In genomic region chr7:156896388-156897022, GRCh38 we compare ENCODE assay signal across 21 cellular contexts. TPM values are rescaled to one million over a fixed set of nuclear protein-coding genes. Genes with fewer than 3 reads are reported as not detected.
DNase-seq lines count a peak whose midpoint lies in the region; ATAC-seq and TF ChIP-seq lines count a peak whose summit lies in the region.
"Had no signal": no experiment of that assay in that cellular context is flagged by ENCODE, and none has a peak within 500 bp of the region (broad histone marks: within the 10 kb centered on the region; RNA-seq: fewer than 3 reads in every experiment).

No MANE protein-coding gene starts in this region.

- no peak for DNase-seq in natural killer cell treated with Interleukin-12 subunit alpha and Interleukin-12 subunit beta and Interleukin-15 and Interleukin-18, amount 100 ng/mL, for 72 hours (ENCODE audit: low spot score)
- DNase-seq in natural killer cell (no peak), HL-60 (ENCODE audit: low read depth in 1 of 2, low spot score in 1 of 2) (peak; percentile 45 to 66), upper lobe of right lung (no peak), C1 segment of cervical spinal cord (lab: John Stamatoyannopoulos, UW) (no peak), putamen (ENCODE audit: low spot score) (no peak), posterior cingulate gyrus (no peak)
- DNase-seq: ACHN; activated CD4-positive, CD25-positive, alpha-beta regulatory T cell; CD8-positive, alpha-beta memory T cell; effector memory CD8-positive, alpha-beta T cell; H7; midbrain; NCI-H146; NCI-H774; nephron progenitor cell; Peyer's patch; T-helper 17 cell had no signal

- H3K27me3 ChIP-seq in HL-60 (ENCODE audit: insufficient read depth, poor library complexity, severe bottlenecking) (no peaks in the 10 kb centered on the region), upper lobe of right lung (no peaks in the 10 kb centered on the region)
- H3K27me3 ChIP-seq: Peyer's patch had no signal

- peaks cover 31 to 39% of the 10 kb centered on the region in 2 donors for H3K4me1 Mint-ChIP-seq in natural killer cell treated with Interleukin-12 subunit alpha and Interleukin-12 subunit beta and Interleukin-15 and Interleukin-18, amount 100 ng/mL, for 72 hours (ENCODE audit: low read depth in 2 of 2)
- peaks cover 14 to 35% of the 10 kb centered on the region in 2 donors for H3K4me1 Mint-ChIP-seq in natural killer cell
- peaks cover 24% of the 10 kb centered on the region for H3K4me1 Mint-ChIP-seq in activated T-helper 17 cell treated with anti-CD3 and anti-CD28 coated beads, Interleukin-2, amount 50 U/mL, for 72 hours

- no peak for TF ChIP-seq CTCF in natural killer cell (IDR thresholded peaks at IDR 0.05)
- no peak for TF ChIP-seq CTCF in HL-60 (IDR thresholded peaks at IDR 0.05; ENCODE audit: insufficient read depth, low read length)
- TF ChIP-seq CTCF in upper lobe of right lung (IDR thresholded peaks at IDR 0.05), result no peak

- H3K36me3 ChIP-seq in upper lobe of right lung, result no peaks in the 10 kb centered on the region
- H3K36me3 ChIP-seq: Peyer's patch had no signal

- peak overlapping the region; percentile 53 to 76 for H3K27ac Mint-ChIP-seq in natural killer cell treated with Interleukin-12 subunit alpha and Interleukin-12 subunit beta and Interleukin-15 and Interleukin-18, amount 100 ng/mL, for 72 hours
- H3K27ac Mint-ChIP-seq in natural killer cell, result peak overlapping the region in 1 of 2 donors; percentile 37
- H3K27ac Mint-ChIP-seq in activated T-helper 17 cell treated with anti-CD3 and anti-CD28 coated beads, Interleukin-2, amount 50 U/mL, for 72 hours, result peak overlapping the region; percentile 57
- H3K27ac Mint-ChIP-seq: activated naive CD8-positive, alpha-beta T cell; effector memory CD8-positive, alpha-beta T cell; nephron progenitor cell; stimulated activated effector memory CD8-positive, alpha-beta T cell treated with anti-CD3 and anti-CD28 coated beads, Interleukin-12 subunit alpha, Interleukin-12 subunit beta, amount 100 ng/mL, for 72 hours; T-helper 17 cell had no signal

- no peaks in the 10 kb centered on the region for H3K9me3 Mint-ChIP-seq in natural killer cell treated with Interleukin-12 subunit alpha and Interleukin-12 subunit beta and Interleukin-15 and Interleukin-18, amount 100 ng/mL, for 72 hours
- no peaks in the 10 kb centered on the region for H3K9me3 Mint-ChIP-seq in natural killer cell
- H3K9me3 Mint-ChIP-seq in activated T-helper 17 cell treated with anti-CD3 and anti-CD28 coated beads, Interleukin-2, amount 50 U/mL, for 72 hours, result no peaks in the 10 kb centered on the region
- H3K9me3 Mint-ChIP-seq: effector memory CD8-positive, alpha-beta T cell; nephron progenitor cell; stimulated activated effector memory CD8-positive, alpha-beta T cell treated with anti-CD3 and anti-CD28 coated beads, Interleukin-12 subunit alpha, Interleukin-12 subunit beta, amount 100 ng/mL, for 72 hours had no signal

- peak overlapping the region; percentile 87 for H3K4me3 Mint-ChIP-seq in natural killer cell treated with Interleukin-12 subunit alpha and Interleukin-12 subunit beta and Interleukin-15 and Interleukin-18, amount 100 ng/mL, for 72 hours
- H3K4me3 Mint-ChIP-seq in natural killer cell, result no peak overlapping the region
- peak overlapping the region; percentile 87 for H3K4me3 Mint-ChIP-seq in activated T-helper 17 cell treated with anti-CD3 and anti-CD28 coated beads, Interleukin-2, amount 50 U/mL, for 72 hours
- H3K4me3 Mint-ChIP-seq: activated naive CD8-positive, alpha-beta T cell; effector memory CD8-positive, alpha-beta T cell; nephron progenitor cell; stimulated activated effector memory CD8-positive, alpha-beta T cell treated with anti-CD3 and anti-CD28 coated beads, Interleukin-12 subunit alpha, Interleukin-12 subunit beta, amount 100 ng/mL, for 72 hours; T-helper 17 cell had no signal

- H3K27ac ChIP-seq in HL-60 (replicated peaks) (peak overlapping the region; percentile 82), upper lobe of right lung (peak overlapping the region; percentile 8)

- H3K36me3 Mint-ChIP-seq in natural killer cell treated with Interleukin-12 subunit alpha and Interleukin-12 subunit beta and Interleukin-15 and Interleukin-18, amount 100 ng/mL, for 72 hours, result no peaks in the 10 kb centered on the region
- H3K36me3 Mint-ChIP-seq in natural killer cell, result no peaks in the 10 kb centered on the region
- H3K36me3 Mint-ChIP-seq in activated T-helper 17 cell treated with anti-CD3 and anti-CD28 coated beads, Interleukin-2, amount 50 U/mL, for 72 hours (ENCODE audit: low read depth), result no peaks in the 10 kb centered on the region
- H3K36me3 Mint-ChIP-seq: activated naive CD8-positive, alpha-beta T cell had no signal

- intact Hi-C loops in natural killer cell (cut with micrococcal nuclease), result no loop called here
- intact Hi-C loops in upper lobe of right lung (cut with DNase I), result no loop called here
- intact Hi-C loops in posterior cingulate gyrus (cut with DNase I), result no loop called here

- peaks cover 19% of the 10 kb centered on the region for H3K4me1 ChIP-seq in upper lobe of right lung

- no peaks in the 10 kb centered on the region for H3K9me3 ChIP-seq in upper lobe of right lung
- H3K9me3 ChIP-seq: Peyer's patch had no signal

- H3K4me3 ChIP-seq in HL-60 (replicated peaks; ENCODE audit: insufficient read depth, low read length) (no peak overlapping the region), upper lobe of right lung (no peak overlapping the region)
- H3K4me3 ChIP-seq: Peyer's patch had no signal

- peaks cover 5 to 6% of the 10 kb centered on the region in 2 donors for H3K27me3 Mint-ChIP-seq in natural killer cell treated with Interleukin-12 subunit alpha and Interleukin-12 subunit beta and Interleukin-15 and Interleukin-18, amount 100 ng/mL, for 72 hours
- peaks cover 3 to 11% of the 10 kb centered on the region in 2 donors for H3K27me3 Mint-ChIP-seq in natural killer cell (ENCODE audit: low read depth in 2 of 2)
- H3K27me3 Mint-ChIP-seq in activated T-helper 17 cell treated with anti-CD3 and anti-CD28 coated beads, Interleukin-2, amount 50 U/mL, for 72 hours, result no peaks in the 10 kb centered on the region
- H3K27me3 Mint-ChIP-seq: activated naive CD8-positive, alpha-beta T cell had no signal

- ATAC-seq in natural killer cell treated with Interleukin-12 subunit alpha and Interleukin-12 subunit beta and Interleukin-15 and Interleukin-18, amount 100 ng/mL, for 72 hours, result no peak
- ATAC-seq in natural killer cell (no peak), upper lobe of right lung (no peak)
- no peak for ATAC-seq in activated T-helper 17 cell treated with anti-CD3 and anti-CD28 coated beads, Interleukin-2, amount 50 U/mL, for 72 hours (replicated peaks)
- ATAC-seq: effector memory CD8-positive, alpha-beta T cell; stimulated activated effector memory CD8-positive, alpha-beta T cell treated with anti-CD3 and anti-CD28 coated beads, Interleukin-12 subunit alpha, Interleukin-12 subunit beta, amount 100 ng/mL, for 72 hours; T-helper 17 cell had no signal

RNA-seq across cellular contexts. Expression of gene LMBR1, which starts 3.5 kb away (rescaled TPM):
- total RNA-seq in natural killer cell treated with Interleukin-12 subunit alpha and Interleukin-12 subunit beta and Interleukin-15 and Interleukin-18, amount 100 ng/mL, for 72 hours, result 10 to 100 TPM; 41.7 to 62.4 TPM
- total RNA-seq in natural killer cell (10 to 100 TPM; 60.4 to 71.7 (median 66.1) TPM), upper lobe of right lung (70.5 TPM)
- 10 to 100 TPM; 38.7 to 48.0 TPM for total RNA-seq in activated T-helper 17 cell treated with anti-CD3 and anti-CD28 coated beads, Interleukin-2, amount 50 U/mL, for 72 hours

RNA-seq across cellular contexts. Expression of gene NOM1, which starts 53.0 kb away (rescaled TPM):
- 10 to 100 TPM; 28.9 to 68.1 TPM for total RNA-seq in natural killer cell treated with Interleukin-12 subunit alpha and Interleukin-12 subunit beta and Interleukin-15 and Interleukin-18, amount 100 ng/mL, for 72 hours
- total RNA-seq in natural killer cell, result 10 to 100 TPM; 22.5 to 35.6 (median 34.7) TPM
- total RNA-seq in activated T-helper 17 cell treated with anti-CD3 and anti-CD28 coated beads, Interleukin-2, amount 50 U/mL, for 72 hours, result 10 to 100 TPM; 20.5 to 37.4 TPM
- 20.6 TPM for total RNA-seq in upper lobe of right lung

Comparison
In these comparisons a context has a peak if more than half of its experiments do, and no peak if none do; other contexts are left out.
1. DNase-seq: peak in HL-60 (2 of 2); none in natural killer cell treated with Interleukin-12 subunit alpha and Interleukin-12 subunit beta and Interleukin-15 and Interleukin-18, amount 100 ng/mL, for 72 hours (single experiment), natural killer cell (single experiment), upper lobe of right lung (single experiment), C1 segment of cervical spinal cord (0 of 14), putamen (single experiment) and posterior cingulate gyrus (0 of 10).